In genomic region chr3:127182446-127182845, GRCh38 we compare ENCODE assay signal across 1 cellular context.
TF ChIP-seq lines count a peak whose summit lies in the region.

No MANE protein-coding gene starts in this region.

TF ChIP-seq in GM23338, 12 proteins besides CTCF, POLR2A, EP300 and RAD21 (continued from another document):
- TF ChIP-seq, protein P1, sequence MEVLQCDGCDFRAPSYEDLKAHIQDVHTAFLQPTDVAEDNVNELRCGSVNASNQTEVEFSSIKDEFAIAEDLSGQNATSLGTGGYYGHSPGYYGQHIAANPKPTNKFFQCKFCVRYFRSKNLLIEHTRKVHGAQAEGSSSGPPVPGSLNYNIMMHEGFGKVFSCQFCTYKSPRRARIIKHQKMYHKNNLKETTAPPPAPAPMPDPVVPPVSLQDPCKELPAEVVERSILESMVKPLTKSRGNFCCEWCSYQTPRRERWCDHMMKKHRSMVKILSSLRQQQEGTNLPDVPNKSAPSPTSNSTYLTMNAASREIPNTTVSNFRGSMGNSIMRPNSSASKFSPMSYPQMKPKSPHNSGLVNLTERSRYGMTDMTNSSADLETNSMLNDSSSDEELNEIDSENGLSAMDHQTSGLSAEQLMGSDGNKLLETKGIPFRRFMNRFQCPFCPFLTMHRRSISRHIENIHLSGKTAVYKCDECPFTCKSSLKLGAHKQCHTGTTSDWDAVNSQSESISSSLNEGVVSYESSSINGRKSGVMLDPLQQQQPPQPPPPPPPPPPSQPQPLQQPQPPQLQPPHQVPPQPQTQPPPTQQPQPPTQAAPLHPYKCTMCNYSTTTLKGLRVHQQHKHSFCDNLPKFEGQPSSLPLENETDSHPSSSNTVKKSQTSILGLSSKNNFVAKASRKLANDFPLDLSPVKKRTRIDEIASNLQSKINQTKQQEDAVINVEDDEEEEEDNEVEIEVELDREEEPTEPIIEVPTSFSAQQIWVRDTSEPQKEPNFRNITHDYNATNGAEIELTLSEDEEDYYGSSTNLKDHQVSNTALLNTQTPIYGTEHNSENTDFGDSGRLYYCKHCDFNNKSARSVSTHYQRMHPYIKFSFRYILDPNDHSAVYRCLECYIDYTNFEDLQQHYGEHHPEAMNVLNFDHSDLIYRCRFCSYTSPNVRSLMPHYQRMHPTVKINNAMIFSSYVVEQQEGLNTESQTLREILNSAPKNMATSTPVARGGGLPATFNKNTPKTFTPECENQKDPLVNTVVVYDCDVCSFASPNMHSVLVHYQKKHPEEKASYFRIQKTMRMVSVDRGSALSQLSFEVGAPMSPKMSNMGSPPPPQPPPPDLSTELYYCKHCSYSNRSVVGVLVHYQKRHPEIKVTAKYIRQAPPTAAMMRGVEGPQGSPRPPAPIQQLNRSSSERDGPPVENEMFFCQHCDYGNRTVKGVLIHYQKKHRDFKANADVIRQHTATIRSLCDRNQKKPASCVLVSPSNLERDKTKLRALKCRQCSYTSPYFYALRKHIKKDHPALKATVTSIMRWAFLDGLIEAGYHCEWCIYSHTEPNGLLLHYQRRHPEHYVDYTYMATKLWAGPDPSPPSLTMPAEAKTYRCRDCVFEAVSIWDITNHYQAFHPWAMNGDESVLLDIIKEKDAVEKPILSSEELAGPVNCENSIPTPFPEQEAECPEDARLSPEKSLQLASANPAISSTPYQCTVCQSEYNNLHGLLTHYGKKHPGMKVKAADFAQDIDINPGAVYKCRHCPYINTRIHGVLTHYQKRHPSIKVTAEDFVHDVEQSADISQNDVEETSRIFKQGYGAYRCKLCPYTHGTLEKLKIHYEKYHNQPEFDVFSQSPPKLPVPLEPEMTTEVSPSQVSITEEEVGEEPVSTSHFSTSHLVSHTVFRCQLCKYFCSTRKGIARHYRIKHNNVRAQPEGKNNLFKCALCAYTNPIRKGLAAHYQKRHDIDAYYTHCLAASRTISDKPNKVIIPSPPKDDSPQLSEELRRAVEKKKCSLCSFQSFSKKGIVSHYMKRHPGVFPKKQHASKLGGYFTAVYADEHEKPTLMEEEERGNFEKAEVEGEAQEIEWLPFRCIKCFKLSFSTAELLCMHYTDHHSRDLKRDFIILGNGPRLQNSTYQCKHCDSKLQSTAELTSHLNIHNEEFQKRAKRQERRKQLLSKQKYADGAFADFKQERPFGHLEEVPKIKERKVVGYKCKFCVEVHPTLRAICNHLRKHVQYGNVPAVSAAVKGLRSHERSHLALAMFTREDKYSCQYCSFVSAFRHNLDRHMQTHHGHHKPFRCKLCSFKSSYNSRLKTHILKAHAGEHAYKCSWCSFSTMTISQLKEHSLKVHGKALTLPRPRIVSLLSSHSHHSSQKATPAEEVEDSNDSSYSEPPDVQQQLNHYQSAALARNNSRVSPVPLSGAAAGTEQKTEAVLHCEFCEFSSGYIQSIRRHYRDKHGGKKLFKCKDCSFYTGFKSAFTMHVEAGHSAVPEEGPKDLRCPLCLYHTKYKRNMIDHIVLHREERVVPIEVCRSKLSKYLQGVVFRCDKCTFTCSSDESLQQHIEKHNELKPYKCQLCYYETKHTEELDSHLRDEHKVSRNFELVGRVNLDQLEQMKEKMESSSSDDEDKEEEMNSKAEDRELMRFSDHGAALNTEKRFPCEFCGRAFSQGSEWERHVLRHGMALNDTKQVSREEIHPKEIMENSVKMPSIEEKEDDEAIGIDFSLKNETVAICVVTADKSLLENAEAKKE (CRISPR knock-in tag; IDR thresholded peaks at IDR 0.05), result no peak
- TF ChIP-seq CREB1 (CRISPR knock-in tag; IDR thresholded peaks at IDR 0.05; ENCODE audit: low read depth) (no peak), NANOG (IDR thresholded peaks at IDR 0.05; ENCODE audit: borderline replicate concordance) (no peak), ETS1 (IDR thresholded peaks at IDR 0.05) (no peak), STAT1 (IDR thresholded peaks at IDR 0.05; ENCODE audit: unreplicated experiment) (no peak)
